1 cellular context compared by ENCODE assay signal in genomic region chr5:76303917-76304316, GRCh38.
A peak's percentile ranks its signal among the peaks of the same experiment; 100 is the strongest.
TF ChIP-seq lines count a peak whose summit lies in the region.

No MANE protein-coding gene starts in this region.

TF ChIP-seq in GM12878, 131 proteins besides CTCF, POLR2A, EP300 and RAD21 (continued from another document):
- TF ChIP-seq NFIC (IDR thresholded peaks at IDR 0.05; ENCODE audit: low read depth, low read length) (no peak), RELA (IDR thresholded peaks at IDR 0.05; ENCODE audit: borderline replicate concordance, partially characterized antibody) (no peak), IKZF1 (conservative IDR thresholded peaks at IDR 0.05) (peak; percentile 55), SUPT20H (IDR thresholded peaks at IDR 0.05; ENCODE audit: borderline replicate concordance, control insufficient read depth, low read depth, low read length) (no peak), CHD1 (IDR thresholded peaks at IDR 0.05; ENCODE audit: low read depth, low read length) (no peak), NRF1 (conservative IDR thresholded peaks at IDR 0.05; ENCODE audit: low read depth, low read length) (no peak)
